ENCODE assay signal across 8 cellular contexts in genomic region chr3:150286390-150287147, GRCh38.
A peak's percentile ranks its signal among the peaks of the same experiment; 100 is the strongest.
DNase-seq lines count a peak whose midpoint lies in the region; ATAC-seq, FAIRE-seq and TF ChIP-seq lines count a peak whose summit lies in the region.

No MANE protein-coding gene starts in this region.

- intact Hi-C loops in PC-9 (cut with micrococcal nuclease; ENCODE audit: unreplicated experiment) (loop anchor here (1.0 to 5.0 kb wide), 6 partner anchors 49 to 210 kb away; partner anchors contain the start of gene TSC22D2), dorsolateral prefrontal cortex (cut with DNase I) (no loop called here)

- peak overlapping the region in 1 of 6 donors; percentile 4 for H3K27ac Mint-ChIP-seq in naive B cell

- FAIRE-seq in HTR-8/SVneo (lab: Jason Lieb, UNC): no peak

- peaks cover 11% of the 10 kb centered on the region; the same call in 1 of the 2 replicates for H3K4me1 ChIP-seq in PC-9 (replicated peaks; ENCODE audit: insufficient read depth)

- H3K4me3 Mint-ChIP-seq in naive B cell: no peak overlapping the region

- H3K36me3 Mint-ChIP-seq in naive B cell: no peaks in the 10 kb centered on the region

- H3K9me3 Mint-ChIP-seq in naive B cell: no peaks in the 10 kb centered on the region

- TF ChIP-seq CTCF in GM20000 (IDR thresholded peaks at IDR 0.05; ENCODE audit: extremely low read depth, missing control alignments): peak; percentile 29
- peak; percentile 79 for TF ChIP-seq CTCF in PC-9 (conservative IDR thresholded peaks at IDR 0.05)
- TF ChIP-seq CTCF in dorsolateral prefrontal cortex (IDR thresholded peaks at IDR 0.05 in 54 of 56, conservative IDR thresholded peaks at IDR 0.05 in 2 of 56; ENCODE audit: low read depth in 1 of 56, partially characterized antibody in 56 of 56): peak in 40 of 56 donors; percentile 7 to 60 (median 30)

- 0 out of 2 replicates have a peak, but pooled peaks cover 3% of the 10 kb centered on the region for H3F3A ChIP-seq in PC-9 (ENCODE audit: insufficient read depth, low read depth)

- H3K9me3 ChIP-seq in PC-9 (ENCODE audit: insufficient read depth, low read depth): no peaks in the 10 kb centered on the region

- no peaks in the 10 kb centered on the region for H4K20me1 ChIP-seq in PC-9 (ENCODE audit: insufficient read depth)

- no peaks in the 10 kb centered on the region for H3K36me3 ChIP-seq in PC-9 (ENCODE audit: low read depth)

- peaks cover 0 to 20% (median 14%) of the 10 kb centered on the region in 3 donors for H3K27me3 Mint-ChIP-seq in naive B cell

- peak overlapping the region; percentile 76 for H2AFZ ChIP-seq in PC-9

- no peaks in the 10 kb centered on the region for H3K79me2 ChIP-seq in PC-9 (ENCODE audit: low read depth)

- H3K9me2 ChIP-seq in PC-9 (ENCODE audit: insufficient read depth): no peaks in the 10 kb centered on the region

- H3K4me2 ChIP-seq in PC-9: peak overlapping the region; percentile 15

- DNase-seq in NCI-H345 (lab: John Stamatoyannopoulos, UW) (peak; percentile 26), NCI-H345 treated with DMSO at 0.1 percent for 48 hours (lab: John Stamatoyannopoulos, UW; ENCODE audit: unreplicated experiment) (no peak), GM20000 (ENCODE audit: low spot score) (peak; percentile 31), HTR-8/SVneo (ENCODE audit: insufficient read length, low spot score) (peak; percentile 40), PC-9 (peak; percentile 25 to 42), dorsolateral prefrontal cortex (no peak), naive B cell (peak; percentile 54)

- H3K4me3 ChIP-seq in PC-9 (no peak overlapping the region), dorsolateral prefrontal cortex (no peak overlapping the region)

- no peaks in the 10 kb centered on the region for H3K4me1 Mint-ChIP-seq in naive B cell

- CTCF ChIA-PET in PC-9 (lab: Charles Lee): interaction anchor here (0.6 to 1.3 kb wide), 4 partner anchors 10 to 417 kb away, joined by 3 to 11 read pairs (median 3); partner anchors contain the start of gene ERICH6

- POLR2A ChIA-PET in PC-9 (lab: Charles Lee; ENCODE audit: unreplicated experiment): no interaction called here

- ATAC-seq in naive B cell (ENCODE audit: low read depth in 2 of 2): peak; percentile 85 to 91
- ATAC-seq in GM19328 (IDR thresholded peaks at IDR 0.05; ENCODE audit: unreplicated experiment): no peak

- H3K27ac ChIP-seq in PC-9 (peak overlapping the region; percentile 4; the same call in 1 of the 2 replicates), dorsolateral prefrontal cortex (no peak overlapping the region)

- BruUV-seq in PC-9 (replicated peaks; lab: Mats Ljungman, UMichigan): no TSS peak

- H3K27me3 ChIP-seq in PC-9 (ENCODE audit: insufficient read depth, low read depth) (no peaks in the 10 kb centered on the region), dorsolateral prefrontal cortex (no peaks in the 10 kb centered on the region)

Comparison
In these comparisons a context has a peak if more than half of its experiments do, and no peak if none do; other contexts are left out.
1. DNase-seq: peak in NCI-H345 (single experiment), GM20000 (single experiment), HTR-8/SVneo (single experiment), PC-9 (2 of 2) and naive B cell (single experiment); none in NCI-H345 treated with DMSO at 0.1 percent for 48 hours (single experiment) and dorsolateral prefrontal cortex (0 of 10).
2. CTCF ChIP-seq: peak in every context shown above with its lines; median percentile 79 in PC-9; 30 in dorsolateral prefrontal cortex; 29 in GM20000.